1 cellular context compared by ENCODE assay signal in genomic region chr10:33056828-33057227, GRCh38.
TF ChIP-seq lines count a peak whose summit lies in the region.

No MANE protein-coding gene starts in this region.

TF ChIP-seq in K562, 482 proteins besides CTCF, POLR2A, EP300 and RAD21 (continued from another document):
- TF ChIP-seq ZNF449 (CRISPR knock-in tag; IDR thresholded peaks at IDR 0.05) (peak; percentile 66; the same call in 1 of the 2 replicates), RERE (CRISPR knock-in tag; IDR thresholded peaks at IDR 0.05; ENCODE audit: borderline replicate concordance) (no peak), ZNF354B (CRISPR knock-in tag; IDR thresholded peaks at IDR 0.05) (peak; percentile 73; the same call in 1 of the 2 replicates), NR2C1 (IDR thresholded peaks at IDR 0.05) (no peak), NR2C1 (tag; IDR thresholded peaks at IDR 0.05) (peak; percentile 72; the same call in 1 of the 2 replicates), SNAPC5 (CRISPR knock-in tag; IDR thresholded peaks at IDR 0.05) (0 out of 2 replicates have a peak, but pooled peaks have one; percentile 46), NR4A1 (CRISPR knock-in tag; IDR thresholded peaks at IDR 0.05) (0 out of 2 replicates have a peak, but pooled peaks have one; percentile 23), NR4A1 (tag; IDR thresholded peaks at IDR 0.05) (peak; percentile 98), ZNF583 (CRISPR knock-in tag; IDR thresholded peaks at IDR 0.05) (peak; percentile 93), ZNF197 (CRISPR knock-in tag; IDR thresholded peaks at IDR 0.05; ENCODE audit: low read depth) (0 out of 2 replicates have a peak, but pooled peaks have one; percentile 68), IFI16 (CRISPR knock-in tag; IDR thresholded peaks at IDR 0.05) (peak; percentile 83; the same call in 1 of the 2 replicates), MYC (IDR thresholded peaks at IDR 0.05; ENCODE audit: low read depth, low read length) (no peak), MYC (CRISPR knock-in tag; IDR thresholded peaks at IDR 0.05; ENCODE audit: borderline replicate concordance, low read depth) (0 out of 2 replicates have a peak, but pooled peaks have one; percentile 57), POLR3A (IDR thresholded peaks at IDR 0.05; ENCODE audit: borderline replicate concordance, extremely low read depth, insufficient read depth, insufficient read length) (no peak), ILK (tag; IDR thresholded peaks at IDR 0.05; ENCODE audit: borderline replicate concordance, low read depth) (no peak; the same call in 1 of the 2 replicates), TCFL5 (CRISPR knock-in tag; conservative IDR thresholded peaks at IDR 0.05) (peak; percentile 52; the same call in 1 of the 2 replicates), TCF15 (CRISPR knock-in tag; IDR thresholded peaks at IDR 0.05) (peak; percentile 83; the same call in 1 of the 2 replicates), ID3 (CRISPR knock-in tag; IDR thresholded peaks at IDR 0.05) (peak; percentile 59; the same call in 1 of the 2 replicates), ID3 (tag; IDR thresholded peaks at IDR 0.05) (peak; percentile 98), TEAD1 (CRISPR knock-in tag; IDR thresholded peaks at IDR 0.05) (peak in 1 of 2 experiments; percentile 87; a peak in 2 of 4 replicates)
